ENCODE assay signal across 9 cellular contexts in the genomic region with DNA sequence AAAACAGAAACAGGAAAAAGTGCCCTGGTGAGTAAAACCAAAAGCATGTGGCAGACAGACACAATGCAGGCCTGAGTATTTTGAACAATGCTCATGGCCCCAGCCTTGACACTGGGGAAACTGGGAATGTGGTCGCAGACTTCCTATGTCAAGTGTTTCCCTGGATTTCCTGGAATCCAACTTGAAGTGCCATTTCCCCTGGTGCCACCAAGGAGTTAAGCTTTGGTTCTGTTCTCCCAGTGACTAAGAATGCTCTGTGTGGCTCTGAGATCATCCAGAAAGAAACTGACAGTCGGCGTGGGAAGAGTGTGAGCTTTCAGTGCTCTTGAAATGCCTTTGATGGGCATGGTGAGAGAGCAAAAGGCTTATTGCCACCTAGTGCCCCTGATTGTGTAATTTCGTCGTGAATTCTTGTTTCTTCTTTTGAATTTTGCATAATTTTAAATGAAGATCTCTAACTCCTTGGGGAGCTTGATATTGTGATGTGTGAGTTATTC.
A peak's percentile ranks its signal among the peaks of the same experiment; 100 is the strongest.
DNase-seq lines count a peak whose midpoint lies in the region; ATAC-seq, FAIRE-seq and TF ChIP-seq lines count a peak whose summit lies in the region.
"Had no signal": no experiment of that assay in that cellular context is flagged by ENCODE, and none has a peak within 500 bp of the region (broad histone marks: within the 10 kb centered on the region; RNA-seq: fewer than 3 reads in every experiment).

No MANE protein-coding gene starts in this region.

- TF ChIP-seq CTCF in brain microvascular endothelial cell (IDR thresholded peaks at IDR 0.05; ENCODE audit: low read depth, low read length, missing control alignments): no peak

- no peaks in the 10 kb centered on the region for H3K9me3 ChIP-seq in small intestine (ENCODE audit: control insufficient read depth, low read depth)
- H3K9me3 ChIP-seq: neutrophil had no signal

- intact Hi-C loops in sciatic nerve (cut with DNase I): no loop called here

- H3K36me3 ChIP-seq in brain microvascular endothelial cell (replicated peaks) (no peaks in the 10 kb centered on the region), small intestine (ENCODE audit: control insufficient read depth in 2 of 2, insufficient read depth in 2 of 2, low read length in 2 of 2) (no peaks in the 10 kb centered on the region)
- H3K36me3 ChIP-seq: neutrophil had no signal

- H3K4me3 ChIP-seq in brain microvascular endothelial cell (ENCODE audit: low read depth, low read length): no peak overlapping the region
- H3K4me3 ChIP-seq in small intestine (ENCODE audit: low read depth in 1 of 2, low read length in 2 of 2): no peak overlapping the region

- H3K4me1 ChIP-seq in small intestine (ENCODE audit: control insufficient read depth in 2 of 2, insufficient read depth in 1 of 2, low read depth in 1 of 2, low read length in 1 of 2): peaks cover 3% of the 10 kb centered on the region in 2 donors

- in situ Hi-C loops in brain microvascular endothelial cell (cut with HindIII; ENCODE audit: low pct_ligation_motif_present, low sequenced_read_pairs): loop anchor here (25.0 kb wide), 1 partner anchor 90 kb away; a partner anchor contains a TSS

- no peak for FAIRE-seq in small intestine (lab: Jason Lieb, UNC)

- peak overlapping the region; percentile 78 for H3K27ac ChIP-seq in brain microvascular endothelial cell
- peak overlapping the region in 1 of 2 donors; percentile 59 for H3K27ac ChIP-seq in small intestine (ENCODE audit: low read depth in 1 of 2, low read length in 1 of 2)
- H3K27ac ChIP-seq: neutrophil had no signal

- WGBS in small intestine, 3 donors: 49 to 74% (median 71%) methylated on average over 5 of the region's 5 CpGs

- H3K27me3 ChIP-seq in brain microvascular endothelial cell (replicated peaks) (no peaks in the 10 kb centered on the region), small intestine (ENCODE audit: control insufficient read depth in 2 of 2, insufficient read depth in 2 of 2, low read length in 2 of 2) (no peaks in the 10 kb centered on the region)
- H3K27me3 ChIP-seq: neutrophil had no signal

- DNase-seq in activated CD4-positive, CD25-positive, alpha-beta regulatory T cell treated with anti-CD3 and anti-CD28 coated beads, Interleukin-2, amount 50 U/mL, for 16 hours (ENCODE audit: low read depth, low spot score): peak; percentile 4
- no peak for DNase-seq in activated CD4-positive, CD25-positive, alpha-beta regulatory T cell (lab: John Stamatoyannopoulos, UW)
- peak; percentile 71 for DNase-seq in brain microvascular endothelial cell
- DNase-seq in medulla oblongata (ENCODE audit: extremely low spot score): peak; percentile 85
- DNase-seq in stimulated activated naive CD8-positive, alpha-beta T cell treated with anti-CD3 and anti-CD28 coated beads, Interleukin-15, Interleukin-2, amounts not matched to agents 100 U/mL and 50 U/mL, for 24 hours: peak; percentile 40
- no peak for DNase-seq in small intestine
- DNase-seq in sciatic nerve (ENCODE audit: low spot score): no peak
- DNase-seq in NOMO-1 treated with dmso at 0.1 percent for 144 hours (lab: John Stamatoyannopoulos, UW; ENCODE audit: unreplicated experiment): no peak

- peak; percentile 98 for ATAC-seq in stimulated activated naive CD8-positive, alpha-beta T cell treated with anti-CD3 and anti-CD28 coated beads, Interleukin-15, Interleukin-2, amounts not matched to agents 100 U/mL and 50 U/mL, for 24 hours
- no peak for ATAC-seq in sciatic nerve

Comparison
In these comparisons a context has a peak if more than half of its experiments do, and no peak if none do; other contexts are left out.
1. DNase-seq: peak in activated CD4-positive, CD25-positive, alpha-beta regulatory T cell treated with anti-CD3 and anti-CD28 coated beads, Interleukin-2, amount 50 U/mL, for 16 hours (single experiment), brain microvascular endothelial cell (single experiment), medulla oblongata (single experiment) and stimulated activated naive CD8-positive, alpha-beta T cell treated with anti-CD3 and anti-CD28 coated beads, Interleukin-15, Interleukin-2, amounts not matched to agents 100 U/mL and 50 U/mL, for 24 hours (single experiment); none in activated CD4-positive, CD25-positive, alpha-beta regulatory T cell (0 of 4), small intestine (single experiment), sciatic nerve (single experiment) and NOMO-1 treated with dmso at 0.1 percent for 144 hours (single experiment).